Comparison of ENCODE assay signal across 10 cellular contexts in the genomic region with DNA sequence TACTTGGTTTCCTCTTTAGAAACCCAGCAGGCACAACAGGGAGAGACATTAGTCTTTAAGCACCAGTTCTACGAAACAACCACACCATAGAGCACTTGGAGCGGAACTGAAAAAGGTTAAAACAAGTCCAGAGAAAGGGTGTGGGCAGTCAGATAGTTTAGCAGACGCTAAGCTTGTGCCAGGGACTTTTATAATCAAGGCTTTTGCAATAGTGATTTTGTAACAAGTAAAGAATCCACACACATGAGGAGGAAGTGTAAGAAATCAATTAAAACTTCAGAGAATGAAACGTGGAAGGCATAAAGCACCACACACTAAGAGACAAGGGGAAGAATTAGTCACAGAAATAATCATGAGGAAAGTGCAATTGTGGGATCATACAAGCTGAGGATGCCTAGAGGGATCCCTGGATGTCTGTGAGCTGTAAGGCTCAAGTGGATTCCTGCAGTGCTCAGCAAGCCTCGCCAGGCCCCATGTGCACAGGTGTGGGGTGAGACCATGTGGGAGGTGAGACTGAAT. TPM values are rescaled to one million over a fixed set of nuclear protein-coding genes. Genes with fewer than 3 reads are reported as not detected.
DNase-seq lines count a peak whose midpoint lies in the region; ATAC-seq and TF ChIP-seq lines count a peak whose summit lies in the region.
"Had no signal": no experiment of that assay in that cellular context is flagged by ENCODE, and none has a peak within 500 bp of the region (broad histone marks: within the 10 kb centered on the region; RNA-seq: fewer than 3 reads in every experiment).

No MANE protein-coding gene starts in this region.

- no peaks in the 10 kb centered on the region for H3K27me3 ChIP-seq in mammary epithelial cell (ENCODE audit: insufficient read depth, low read length)
- H3K27me3 ChIP-seq in lung (ENCODE audit: control insufficient read depth, insufficient read depth): no peaks in the 10 kb centered on the region

- dilution Hi-C loops in mammary epithelial cell (cut with HindIII; ENCODE audit: low sequenced_read_pairs): no loop called here

- H3K79me2 ChIP-seq in mammary epithelial cell (ENCODE audit: insufficient read depth, low read length): no peaks in the 10 kb centered on the region

- H3K9ac ChIP-seq in mammary epithelial cell (ENCODE audit: insufficient read depth, low read length): no peak overlapping the region

- H3K4me3 ChIP-seq in AG09309 (ENCODE audit: control insufficient read depth, low read depth, low read length): no peak overlapping the region
- no peak overlapping the region for H3K4me3 ChIP-seq in mammary epithelial cell (replicated peaks in 1 of 3; ENCODE audit: insufficient read depth in 1 of 3, low read depth in 2 of 3, low read length in 3 of 3)
- H3K4me3 ChIP-seq in lung: no peak overlapping the region

- H3K4me3 Mint-ChIP-seq in activated naive CD8-positive, alpha-beta T cell treated with anti-CD3 and anti-CD28 coated beads, Interleukin-2, amount 50 U/mL, for 24 hours: no peak overlapping the region

- CTCF ChIA-PET in mammary epithelial cell (lab: Charles Lee; ENCODE audit: low non-redundant PET): interaction anchor here (0.6 kb wide), 1 partner anchor 64 kb away, joined by 3 read pairs; no protein-coding TSS in a partner anchor

- in situ Hi-C loops in mammary epithelial cell (cut with MboI; ENCODE audit: low sequenced_read_pairs in 2 of 2): no loop called here

- WGBS in mammary epithelial cell (ENCODE audit: low coverage, missing lambda C conversion rate): 6% methylated on average over 5 of the region's 5 CpGs
- WGBS in lung, 2 donors: 20 to 27% methylated on average over 5 of the region's 5 CpGs

- DNase-seq in AG09309 (ENCODE audit: low read depth): peak; percentile 33
- peak; percentile 99 for DNase-seq in MV-4-11 (lab: John Stamatoyannopoulos, UW)
- peak; percentile 76 for DNase-seq in mammary epithelial cell
- no peak for DNase-seq in lung (ENCODE audit: low spot score)
- DNase-seq in OCI-M1 (lab: John Stamatoyannopoulos, UW): no peak
- DNase-seq in activated naive CD8-positive, alpha-beta T cell treated with anti-CD3 and anti-CD28 coated beads, Interleukin-2, amount 50 U/mL, for 24 hours: no peak
- DNase-seq: NCI-H524 treated with DMSO at 0.1 percent for 48 hours; stimulated activated CD4-positive, alpha-beta T cell treated with anti-CD3 and anti-CD28 coated beads, Interleukin-4, amount 100 ng/mL, for 24 hours had no signal

- no peaks in the 10 kb centered on the region for H4K20me1 ChIP-seq in mammary epithelial cell (ENCODE audit: insufficient read depth, low read length)

- H3K27ac Mint-ChIP-seq in activated naive CD8-positive, alpha-beta T cell treated with anti-CD3 and anti-CD28 coated beads, Interleukin-2, amount 50 U/mL, for 24 hours: no peak overlapping the region

- BruUV-seq in mammary epithelial cell (replicated peaks; lab: Mats Ljungman, UMichigan): no TSS peak

- TF ChIP-seq CTCF in AG09309 (IDR thresholded peaks at IDR 0.05; ENCODE audit: control insufficient read depth, insufficient read depth, low read depth, low read length, missing control alignments) (no peak), mammary epithelial cell (conservative IDR thresholded peaks at IDR 0.05 in 1 of 2, IDR thresholded peaks at IDR 0.05 in 1 of 2; ENCODE audit: extremely low read depth in 1 of 2, insufficient read depth in 1 of 2, low read depth in 1 of 2, low read length in 2 of 2) (no peak), lung (IDR thresholded peaks at IDR 0.05; ENCODE audit: control extremely low read depth, extremely low read depth) (no peak)

- no peaks in the 10 kb centered on the region for H3K36me3 ChIP-seq in mammary epithelial cell (ENCODE audit: insufficient read depth, low read length)
- no peaks in the 10 kb centered on the region for H3K36me3 ChIP-seq in lung (ENCODE audit: control insufficient read depth in 2 of 2, insufficient read depth in 2 of 2, low read length in 2 of 2)

- peaks cover 30% of the 10 kb centered on the region for H3K4me1 Mint-ChIP-seq in activated naive CD8-positive, alpha-beta T cell treated with anti-CD3 and anti-CD28 coated beads, Interleukin-2, amount 50 U/mL, for 24 hours

- ATAC-seq in lung (ENCODE audit: insufficient read depth, low FRiP score) (peak; percentile 82), GM19452 (IDR thresholded peaks at IDR 0.05; ENCODE audit: unreplicated experiment) (no peak), HG03432 (IDR thresholded peaks at IDR 0.05; ENCODE audit: unreplicated experiment) (no peak)
- no peak for ATAC-seq in activated naive CD8-positive, alpha-beta T cell treated with anti-CD3 and anti-CD28 coated beads, Interleukin-2, amount 50 U/mL, for 24 hours

- intact Hi-C loops in mammary epithelial cell (cut with micrococcal nuclease): no loop called here

- H3K27ac ChIP-seq in mammary epithelial cell (ENCODE audit: insufficient read depth, low read depth, low read length) (peak overlapping the region; percentile 0), lung (ENCODE audit: low read depth in 1 of 2, low read length in 1 of 2) (peak overlapping the region in 1 of 2 donors; percentile 73)

- H3K27me3 Mint-ChIP-seq in activated naive CD8-positive, alpha-beta T cell treated with anti-CD3 and anti-CD28 coated beads, Interleukin-2, amount 50 U/mL, for 24 hours: peaks cover 7% of the 10 kb centered on the region

- H2AFZ ChIP-seq in mammary epithelial cell (ENCODE audit: low read depth, low read length): peak overlapping the region; percentile 60

- no peaks in the 10 kb centered on the region for H3K9me3 Mint-ChIP-seq in activated naive CD8-positive, alpha-beta T cell treated with anti-CD3 and anti-CD28 coated beads, Interleukin-2, amount 50 U/mL, for 24 hours

- no peaks in the 10 kb centered on the region for H3K36me3 Mint-ChIP-seq in activated naive CD8-positive, alpha-beta T cell treated with anti-CD3 and anti-CD28 coated beads, Interleukin-2, amount 50 U/mL, for 24 hours (ENCODE audit: low read depth)

- peak overlapping the region; percentile 53 for H3K4me2 ChIP-seq in mammary epithelial cell (ENCODE audit: insufficient read depth, low read depth, low read length)

- H3K4me1 ChIP-seq in mammary epithelial cell (ENCODE audit: insufficient read depth, low read length): peaks cover 29% of the 10 kb centered on the region
- peaks cover 3% of the 10 kb centered on the region in 2 donors for H3K4me1 ChIP-seq in lung (ENCODE audit: control insufficient read depth in 2 of 2, insufficient read depth in 2 of 2, low read length in 2 of 2)

- no peaks in the 10 kb centered on the region for H3K9me3 ChIP-seq in mammary epithelial cell (replicated peaks; ENCODE audit: insufficient read depth, low read length)
- no peaks in the 10 kb centered on the region for H3K9me3 ChIP-seq in lung (ENCODE audit: control insufficient read depth in 2 of 2, insufficient read depth in 1 of 2, low read length in 1 of 2)

RNA-seq across cellular contexts. Expression of gene TLR5, which starts 37.8 kb away (rescaled TPM):
- total RNA-seq in mammary epithelial cell (1 to 10 TPM; 1.3 to 1.5 TPM), lung (10 to 100 TPM; 14.2 to 21.2 TPM)
- polyA plus RNA-seq in mammary epithelial cell (1.1 TPM), lung (10 to 100 TPM in 1 of 2 donors, 1 to 10 TPM in 1; 3.0 to 23.6 TPM)
- not detected for polyA minus RNA-seq in mammary epithelial cell

Comparison
In these comparisons a context has a peak if more than half of its experiments do, and no peak if none do; other contexts are left out.
1. DNase-seq: peak in AG09309 (single experiment), MV-4-11 (single experiment) and mammary epithelial cell (single experiment); none in lung (single experiment), OCI-M1 (single experiment) and activated naive CD8-positive, alpha-beta T cell treated with anti-CD3 and anti-CD28 coated beads, Interleukin-2, amount 50 U/mL, for 24 hours (single experiment).
2. RNA of gene TLR5, which starts 37.8 kb away (total RNA-seq): 14.2 to 21.2 TPM in lung; 1.3 to 1.5 TPM in mammary epithelial cell; every median in the first group is over 4 times any median in the second.